ENCODE assay signal across 1 cellular context in genomic region chr1:150295476-150295875, GRCh38.
A peak's percentile ranks its signal among the peaks of the same experiment; 100 is the strongest.
TF ChIP-seq lines count a peak whose summit lies in the region.

No MANE protein-coding gene starts in this region.

TF ChIP-seq in HEK293, 187 proteins besides CTCF, POLR2A, EP300 and RAD21 (continued from another document):
- TF ChIP-seq, protein P1, sequence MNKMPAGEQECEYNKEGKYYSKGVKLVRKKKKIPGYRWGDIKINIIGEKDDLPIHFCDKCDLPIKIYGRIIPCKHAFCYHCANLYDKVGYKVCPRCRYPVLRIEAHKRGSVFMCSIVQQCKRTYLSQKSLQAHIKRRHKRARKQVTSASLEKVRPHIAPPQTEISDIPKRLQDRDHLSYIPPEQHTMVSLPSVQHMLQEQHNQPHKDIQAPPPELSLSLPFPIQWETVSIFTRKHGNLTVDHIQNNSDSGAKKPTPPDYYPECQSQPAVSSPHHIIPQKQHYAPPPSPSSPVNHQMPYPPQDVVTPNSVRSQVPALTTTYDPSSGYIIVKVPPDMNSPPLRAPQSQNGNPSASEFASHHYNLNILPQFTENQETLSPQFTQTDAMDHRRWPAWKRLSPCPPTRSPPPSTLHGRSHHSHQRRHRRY (tag by site-specific recombination; IDR thresholded peaks at IDR 0.05) = no peak
- TF ChIP-seq ZNF747 (tag by site-specific recombination; IDR thresholded peaks at IDR 0.05) (no peak), PRDM1 (tag by site-specific recombination; IDR thresholded peaks at IDR 0.05) (0 out of 2 replicates have a peak, but pooled peaks have one; percentile 41), ZNF19 (tag by site-specific recombination; IDR thresholded peaks at IDR 0.05; ENCODE audit: low read depth) (no peak), EGR2 (tag by site-specific recombination; IDR thresholded peaks at IDR 0.05; ENCODE audit: low read depth) (no peak), TSHZ1 (tag by site-specific recombination; IDR thresholded peaks at IDR 0.05; ENCODE audit: borderline replicate concordance) (no peak), GLI4 (tag by site-specific recombination; IDR thresholded peaks at IDR 0.05) (no peak), ZNF544 (tag by site-specific recombination; IDR thresholded peaks at IDR 0.05) (no peak), ZNF394 (tag by site-specific recombination; IDR thresholded peaks at IDR 0.05; ENCODE audit: borderline replicate concordance) (peak; percentile 41; the same call in 1 of the 2 replicates), ZNF548 (tag by site-specific recombination; IDR thresholded peaks at IDR 0.05) (no peak), ZNF169 (tag by site-specific recombination; IDR thresholded peaks at IDR 0.05) (no peak), SP7 (tag by site-specific recombination; IDR thresholded peaks at IDR 0.05) (no peak), ZNF335 (tag by site-specific recombination; conservative IDR thresholded peaks at IDR 0.05) (peak; percentile 47)
